In genomic region chr3:176855901-176856486, GRCh38 we compare ENCODE assay signal across 25 cellular contexts.
"Had no signal": no experiment of that assay in that cellular context is flagged by ENCODE, and none has a peak within 500 bp of the region (broad histone marks: within the 10 kb centered on the region; RNA-seq: fewer than 3 reads in every experiment).

No MANE protein-coding gene starts in this region.

- H3K36me3 ChIP-seq: adrenal gland, breast epithelium, left ventricle myocardium inferior, right lobe of liver, thyroid gland, upper lobe of right lung had no signal

- H3K4me1 ChIP-seq: adrenal gland, breast epithelium, foreskin keratinocyte, left ventricle myocardium inferior, right lobe of liver, thyroid gland, upper lobe of right lung had no signal

- H3K27ac Mint-ChIP-seq: activated naive CD8-positive, alpha-beta T cell; activated T-helper 2 cell treated with anti-CD3 and anti-CD28 coated beads, Interferon-gamma antibody, Interleukin-2, Interleukin-4, amounts not matched to agents 10 μg/mL and 5 μg/mL and 100 μg/mL, durations not matched to agents 14 hours and 24 hours and 36 hours; immature natural killer cell; nephron progenitor cell; stimulated activated naive CD8-positive, alpha-beta T cell treated with anti-CD3 and anti-CD28 coated beads, Interleukin-15, Interleukin-2, amounts not matched to agents 100 ng/mL and 50 ng/mL, for 24 hours; T-helper 1 cell treated with Interleukin-12 subunit alpha and Interleukin-12 subunit beta and Interleukin-4 antibody, amounts not matched to agents 30 μg/mL and 1 μg/mL, for 36 hours had no signal

- H3K4me3 Mint-ChIP-seq: activated naive CD8-positive, alpha-beta T cell; activated T-cell treated with anti-CD3 and anti-CD28 coated beads, Interleukin-2, amount 50 U/mL, for 4 hours; immature natural killer cell; nephron progenitor cell; stimulated activated naive CD8-positive, alpha-beta T cell treated with anti-CD3 and anti-CD28 coated beads, Interleukin-15, Interleukin-2, amounts not matched to agents 100 ng/mL and 50 ng/mL, for 24 hours; T-helper 1 cell treated with Interleukin-12 subunit alpha and Interleukin-12 subunit beta and Interleukin-4 antibody, amounts not matched to agents 30 μg/mL and 1 μg/mL, for 36 hours had no signal

- H3K36me3 Mint-ChIP-seq: activated naive CD8-positive, alpha-beta T cell; immature natural killer cell had no signal

- H3K9me3 Mint-ChIP-seq: activated T-cell treated with anti-CD3 and anti-CD28 coated beads, Interleukin-2, amount 50 U/mL, for 4 hours; activated T-helper 2 cell treated with anti-CD3 and anti-CD28 coated beads, Interferon-gamma antibody, Interleukin-2, Interleukin-4, amounts not matched to agents 10 μg/mL and 5 μg/mL and 100 μg/mL, durations not matched to agents 14 hours and 24 hours and 36 hours; stimulated activated naive CD8-positive, alpha-beta T cell treated with anti-CD3 and anti-CD28 coated beads, Interleukin-15, Interleukin-2, amounts not matched to agents 100 ng/mL and 50 ng/mL, for 24 hours; T-helper 1 cell treated with Interleukin-12 subunit alpha and Interleukin-12 subunit beta and Interleukin-4 antibody, amounts not matched to agents 30 μg/mL and 1 μg/mL, for 36 hours had no signal

- H3K4me1 Mint-ChIP-seq: immature natural killer cell, nephron progenitor cell had no signal

- ATAC-seq: activated T-cell treated with anti-CD3 and anti-CD28 coated beads, Interleukin-2, amount 50 U/mL, for 4 hours; foreskin keratinocyte; right lobe of liver; upper lobe of right lung had no signal

- DNase-seq: activated CD4-positive, alpha-beta T cell treated with anti-CD3 and anti-CD28 coated beads for 4 hours; activated CD4-positive, alpha-beta T cell treated with anti-CD3 and anti-CD28 coated beads, Interleukin-2, amount 50 U/mL, for 48 hours; activated CD4-positive, CD25-positive, alpha-beta regulatory T cell; activated CD8-positive, alpha-beta memory T cell treated with anti-CD3 and anti-CD28 coated beads, Interleukin-2, amount 50 U/mL, for 48 hours; activated naive CD4-positive, alpha-beta T cell; activated T-cell treated with anti-CD3 and anti-CD28 coated beads, Interleukin-2, amount 50 U/mL, for 4 hours; adrenal gland; foreskin keratinocyte; immature natural killer cell; left ventricle myocardium inferior; midbrain; nephron progenitor cell; right lobe of liver; stimulated activated CD4-positive, alpha-beta T cell treated with anti-CD3 and anti-CD28 coated beads, Interleukin-1b, Interleukin-23, amount 100 ng/mL, for 48 hours; substantia nigra; T1000; thyroid gland; upper lobe of right lung had no signal

- H3K4me3 ChIP-seq: adrenal gland, breast epithelium, coronary artery, left ventricle myocardium inferior, right lobe of liver, skin epidermis, thyroid gland, upper lobe of right lung had no signal

- H3K9me3 ChIP-seq: adrenal gland, breast epithelium, left ventricle myocardium inferior, right lobe of liver, thyroid gland, upper lobe of right lung had no signal

- H3K27ac ChIP-seq: adrenal gland, breast epithelium, coronary artery, foreskin keratinocyte, left ventricle myocardium inferior, right lobe of liver, skin epidermis, thyroid gland, upper lobe of right lung had no signal

- H3K27me3 ChIP-seq: adrenal gland, breast epithelium, foreskin keratinocyte, right lobe of liver, thyroid gland, upper lobe of right lung had no signal
